Comparison of ENCODE assay signal across 29 cellular contexts in genomic region chr21:41620541-41620940, GRCh38.
"Had no signal": no experiment of that assay in that cellular context is flagged by ENCODE, and none has a peak within 500 bp of the region (broad histone marks: within the 10 kb centered on the region; RNA-seq: fewer than 3 reads in every experiment).

No MANE protein-coding gene starts in this region.

- H3K9me3 Mint-ChIP-seq: activated T-cell treated with anti-CD3 and anti-CD28 coated beads, Interleukin-2, amount 50 U/mL, for 72 hours; memory B cell; T-helper 2 cell treated with Interferon-gamma antibody and Interleukin-4, amounts not matched to agents 5 μg/mL and 100 μg/mL, for 36 hours had no signal

- H3K27me3 ChIP-seq: ovary, tibial nerve had no signal

- H3K36me3 Mint-ChIP-seq: activated naive CD8-positive, alpha-beta T cell; memory B cell; naive thymus-derived CD8-positive, alpha-beta T cell had no signal

- FAIRE-seq: colon, endometrium, keratinocyte had no signal

- DNase-seq: activated CD4-positive, alpha-beta T cell treated with anti-CD3 and anti-CD28 coated beads for 4 hours; activated CD4-positive, alpha-beta T cell treated with anti-CD3 and anti-CD28 coated beads, Interleukin-2, amount 50 U/mL, for 4 hours; activated CD4-positive, CD25-positive, alpha-beta regulatory T cell; activated effector memory CD4-positive, alpha-beta T cell treated with Interleukin-2 at 50 U/mL for 16 hours; activated naive CD4-positive, alpha-beta T cell treated with Interleukin-2 at 50 U/mL for 16 hours; activated T-cell treated with anti-CD3 and anti-CD28 coated beads for 4 hours; activated T-cell treated with anti-CD3 and anti-CD28 coated beads, Interleukin-2, amount 50 U/mL, for 72 hours; anterior cingulate cortex; dermis blood vessel endothelial cell; effector CD4-positive, alpha-beta T cell; head of caudate nucleus; hippocampal formation; left colon; midbrain; naive thymus-derived CD8-positive, alpha-beta T cell; ovary; psoas muscle; stimulated activated CD4-positive, alpha-beta T cell treated with anti-CD3 and anti-CD28 coated beads, Interleukin-15, amount 100 ng/mL, for 24 hours; stimulated activated CD4-positive, alpha-beta T cell treated with anti-CD3 and anti-CD28 coated beads, Interleukin-2, amount 100 ng/mL, for 24 hours; stimulated activated naive CD4-positive, alpha-beta T cell; T-helper 1 cell had no signal

- H3K36me3 ChIP-seq: ovary, tibial nerve had no signal

- H3K4me3 Mint-ChIP-seq: activated naive CD8-positive, alpha-beta T cell; activated T-cell treated with anti-CD3 and anti-CD28 coated beads, Interleukin-2, amount 50 U/mL, for 72 hours; memory B cell; naive thymus-derived CD8-positive, alpha-beta T cell; T-helper 2 cell treated with Interferon-gamma antibody and Interleukin-4, amounts not matched to agents 5 μg/mL and 100 μg/mL, for 36 hours had no signal

- H3K4me3 ChIP-seq: ovary, psoas muscle, tibial nerve had no signal

- H3K27ac ChIP-seq: epithelial cell of prostate, ovary, psoas muscle, tibial nerve had no signal

- H3K27ac Mint-ChIP-seq: activated naive CD8-positive, alpha-beta T cell; activated T-cell treated with anti-CD3 and anti-CD28 coated beads, Interleukin-2, amount 50 U/mL, for 72 hours; memory B cell; naive thymus-derived CD8-positive, alpha-beta T cell; T-helper 2 cell treated with Interferon-gamma antibody and Interleukin-4, amounts not matched to agents 5 μg/mL and 100 μg/mL, for 36 hours had no signal

- H3K4me1 Mint-ChIP-seq: memory B cell had no signal

- H3K9me3 ChIP-seq: ovary, psoas muscle, tibial nerve had no signal

- ATAC-seq: activated T-cell treated with anti-CD3 and anti-CD28 coated beads, Interleukin-2, amount 50 U/mL, for 72 hours; left colon; naive thymus-derived CD8-positive, alpha-beta T cell had no signal

- H3K4me1 ChIP-seq: psoas muscle had no signal
